In genomic region chr10:101535949-101536348, GRCh38 we compare ENCODE assay signal across 20 cellular contexts. TPM values are rescaled to one million over a fixed set of nuclear protein-coding genes. Genes with fewer than 3 reads are reported as not detected.
DNase-seq lines count a peak whose midpoint lies in the region; ATAC-seq, FAIRE-seq and TF ChIP-seq lines count a peak whose summit lies in the region.
"Had no signal": no experiment of that assay in that cellular context is flagged by ENCODE, and none has a peak within 500 bp of the region (broad histone marks: within the 10 kb centered on the region; RNA-seq: fewer than 3 reads in every experiment).

No MANE protein-coding gene starts in this region.

- H4K20me1 ChIP-seq in MM.1S (ENCODE audit: insufficient read depth, low read length) (no peaks in the 10 kb centered on the region), endothelial cell of umbilical vein (replicated peaks; ENCODE audit: control insufficient read depth, extremely low read depth, insufficient read depth, low read length) (no peaks in the 10 kb centered on the region)

- no peak for TF ChIP-seq POLR2A in endothelial cell of umbilical vein (IDR thresholded peaks at IDR 0.05; ENCODE audit: low read depth, low read length)

- no peak for ATAC-seq in upper lobe of right lung
- ATAC-seq in aorta (ENCODE audit: low FRiP score) = no peak
- ATAC-seq: activated CD4-positive, alpha-beta T cell treated with anti-CD3 and anti-CD28 coated beads for 36 hours; CD8-positive, alpha-beta T cell; gastroesophageal sphincter; stimulated activated memory B cell treated with anti-CD40 and anti-IgM and Interleukin-4, amounts not matched to agents 10 μg/mL and 1 μg/mL and 100 μg/mL, for 72 hours had no signal

- DNase-seq in GM19239 (ENCODE audit: insufficient read length, low spot score) = peak; percentile 42
- DNase-seq in MM.1S = peak; percentile 91
- peak; percentile 72 for DNase-seq in endothelial cell of umbilical vein (ENCODE audit: low read depth, low spot score)
- no peak for DNase-seq in upper lobe of right lung
- no peak for DNase-seq in caudate nucleus (lab: John Stamatoyannopoulos, UW)
- DNase-seq in NCI-H2171 treated with DMSO at 0.1 percent for 48 hours (lab: John Stamatoyannopoulos, UW) = no peak
- DNase-seq in aorta = no peak
- DNase-seq: activated CD4-positive, alpha-beta T cell treated with anti-CD3 and anti-CD28 coated beads for 36 hours; CD8-positive, alpha-beta T cell; DMS79; effector CD4-positive, alpha-beta T cell; natural killer cell; NCI-H1105 treated with DMSO at 0.1 percent for 48 hours; NCI-H2081 treated with DMSO at 0.1 percent for 48 hours had no signal

- peak overlapping the region; percentile 37 for H2AFZ ChIP-seq in MM.1S (ENCODE audit: low read length)
- H2AFZ ChIP-seq in endothelial cell of umbilical vein (ENCODE audit: low read depth, low read length) = no peak overlapping the region
- H2AFZ ChIP-seq: parathyroid adenoma had no signal

- H3K4me3 ChIP-seq in MM.1S (ENCODE audit: low read length) = peak overlapping the region; percentile 28; the same call in 1 of the 2 replicates
- no peak overlapping the region for H3K4me3 ChIP-seq in endothelial cell of umbilical vein (replicated peaks in 1 of 3; ENCODE audit: insufficient read depth in 1 of 3, low read depth in 1 of 3, low read length in 3 of 3)
- no peak overlapping the region for H3K4me3 ChIP-seq in upper lobe of right lung
- H3K4me3 ChIP-seq in aorta (ENCODE audit: low read length in 2 of 2) = no peak overlapping the region
- H3K4me3 ChIP-seq: ascending aorta, esophagus muscularis mucosa, gastroesophageal sphincter had no signal

- no peaks in the 10 kb centered on the region for H3K79me2 ChIP-seq in MM.1S (ENCODE audit: low read length)
- no peaks in the 10 kb centered on the region for H3K79me2 ChIP-seq in endothelial cell of umbilical vein (ENCODE audit: control insufficient read depth, insufficient read depth, low read length)

- intact Hi-C loops in endothelial cell of umbilical vein (cut with micrococcal nuclease) = no loop called here
- intact Hi-C loops in upper lobe of right lung (cut with DNase I) = no loop called here
- intact Hi-C loops in aorta (cut with DNase I) = no loop called here

- H3K9ac ChIP-seq in MM.1S (ENCODE audit: low read length) (peak overlapping the region; percentile 43), endothelial cell of umbilical vein (replicated peaks; ENCODE audit: extremely low read depth, insufficient read depth, low read length) (no peak overlapping the region)
- H3K9ac ChIP-seq: parathyroid adenoma had no signal

- H3K4me1 ChIP-seq in MM.1S (ENCODE audit: low read length) = peaks cover 26% of the 10 kb centered on the region
- H3K4me1 ChIP-seq in endothelial cell of umbilical vein (ENCODE audit: control insufficient read depth, extremely low read depth, insufficient read depth, low read length) = peaks cover 15% of the 10 kb centered on the region
- no peaks in the 10 kb centered on the region for H3K4me1 ChIP-seq in upper lobe of right lung
- H3K4me1 ChIP-seq in aorta (ENCODE audit: control insufficient read depth in 1 of 2, insufficient read depth in 2 of 2, low read length in 2 of 2) = no peaks in the 10 kb centered on the region
- H3K4me1 ChIP-seq: ascending aorta, esophagus muscularis mucosa, gastroesophageal sphincter, parathyroid adenoma had no signal

- H3K36me3 ChIP-seq in MM.1S (replicated peaks; ENCODE audit: insufficient read depth, low read length) (0 out of 2 replicates have a peak, but pooled peaks cover 2% of the 10 kb centered on the region), endothelial cell of umbilical vein (ENCODE audit: control insufficient read depth in 2 of 2, extremely low read depth in 1 of 2, insufficient read depth in 2 of 2, low read length in 2 of 2) (peaks cover 0 to 2% of the 10 kb centered on the region in 2 experiments), upper lobe of right lung (peaks cover 14% of the 10 kb centered on the region), aorta (ENCODE audit: control insufficient read depth in 1 of 2, insufficient read depth in 2 of 2, low read length in 1 of 2) (peaks cover 4 to 12% of the 10 kb centered on the region in 2 donors)

- CTCF ChIA-PET in endothelial cell of umbilical vein (lab: Charles Lee) = interaction anchor here (0.6 to 2.0 kb wide), 16 partner anchors 9 to 248 kb away, joined by 3 to 12 read pairs (median 4); no protein-coding TSS in a partner anchor

- no peaks in the 10 kb centered on the region for H3K9me2 ChIP-seq in MM.1S (replicated peaks; ENCODE audit: insufficient read depth, low read length)

- peak; percentile 73 for FAIRE-seq in GM19239 (lab: Jason Lieb, UNC)
- peak; percentile 86 for FAIRE-seq in endothelial cell of umbilical vein (lab: Jason Lieb, UNC)
- FAIRE-seq: HTR-8/SVneo had no signal

- no peaks in the 10 kb centered on the region for H3K9me3 ChIP-seq in MM.1S (replicated peaks; ENCODE audit: insufficient read depth, low read length)
- H3K9me3 ChIP-seq in endothelial cell of umbilical vein (replicated peaks; ENCODE audit: control insufficient read depth, insufficient read depth, low read length) = no peaks in the 10 kb centered on the region
- no peaks in the 10 kb centered on the region for H3K9me3 ChIP-seq in upper lobe of right lung
- no peaks in the 10 kb centered on the region for H3K9me3 ChIP-seq in aorta (ENCODE audit: control insufficient read depth, low read length)
- H3K9me3 ChIP-seq: ascending aorta, esophagus muscularis mucosa, gastroesophageal sphincter had no signal

- H3K27ac ChIP-seq in MM.1S (ENCODE audit: low read length) (peak overlapping the region; percentile 82), endothelial cell of umbilical vein (ENCODE audit: insufficient read depth, low read depth, low read length) (peak overlapping the region; percentile 5), upper lobe of right lung (peak overlapping the region; percentile 12), caudate nucleus (ENCODE audit: low read depth, low read length) (no peak overlapping the region), aorta (ENCODE audit: low read depth in 1 of 2, low read length in 2 of 2) (no peak overlapping the region)
- H3K27ac ChIP-seq: ascending aorta, esophagus muscularis mucosa, gastroesophageal sphincter, parathyroid adenoma had no signal

- dilution Hi-C loops in endothelial cell of umbilical vein (cut with MboI; ENCODE audit: extremely low pct_ligation_motif_present, low sequenced_read_pairs) = no loop called here

- no peak for TF ChIP-seq CTCF in MM.1S (IDR thresholded peaks at IDR 0.05; ENCODE audit: low read length)
- TF ChIP-seq CTCF in endothelial cell of umbilical vein (IDR thresholded peaks at IDR 0.05; ENCODE audit: extremely low read depth in 1 of 2, insufficient read depth in 1 of 2, low read depth in 1 of 2, low read length in 2 of 2) = no peak
- TF ChIP-seq CTCF in upper lobe of right lung (IDR thresholded peaks at IDR 0.05) = no peak

- WGBS in aorta, 2 donors = 78 to 83% methylated on average over 4 of the region's 4 CpGs

- BruUV-seq in endothelial cell of umbilical vein (replicated peaks; lab: Mats Ljungman, UMichigan) = no TSS peak

- POLR2A ChIA-PET in endothelial cell of umbilical vein (lab: Charles Lee) = no interaction called here

- peaks cover 2% of the 10 kb centered on the region for H3K9me1 ChIP-seq in endothelial cell of umbilical vein (replicated peaks; ENCODE audit: control insufficient read depth, extremely low read depth, insufficient read depth, low read length)

- H3K27me3 ChIP-seq in MM.1S (replicated peaks; ENCODE audit: insufficient read depth, low read length) (no peaks in the 10 kb centered on the region), endothelial cell of umbilical vein (ENCODE audit: control insufficient read depth in 2 of 2, insufficient read depth in 2 of 2, low read length in 2 of 2) (no peaks in the 10 kb centered on the region), upper lobe of right lung (no peaks in the 10 kb centered on the region), aorta (ENCODE audit: control insufficient read depth in 1 of 2, insufficient read depth in 2 of 2, low read length in 1 of 2) (no peaks in the 10 kb centered on the region)
- H3K27me3 ChIP-seq: ascending aorta, esophagus muscularis mucosa, gastroesophageal sphincter had no signal

- H3K4me2 ChIP-seq in MM.1S (ENCODE audit: low read depth, low read length) (peak overlapping the region; percentile 66), endothelial cell of umbilical vein (ENCODE audit: insufficient read depth, low read length) (peak overlapping the region; percentile 58)

- peaks cover 17% of the 10 kb centered on the region for H3F3A ChIP-seq in MM.1S (ENCODE audit: insufficient read depth, low read length)

TF ChIP-seq in endothelial cell of umbilical vein, 7 proteins besides CTCF, POLR2A, EP300 and RAD21:
- TF ChIP-seq GATA2 (IDR thresholded peaks at IDR 0.05; ENCODE audit: insufficient read depth, insufficient read length, low read depth, low read length) = peak; percentile 47
- TF ChIP-seq JUN (IDR thresholded peaks at IDR 0.05; ENCODE audit: borderline replicate concordance, insufficient read depth, insufficient read length, low read depth) = no peak
TF ChIP-seq in endothelial cell of umbilical vein: peak in this region for 1.

RNA-seq across cellular contexts. Expression of gene POLL, which starts 52.1 kb away (rescaled TPM):
- 27.4 and 34.3 TPM in 2 replicates for total RNA-seq in endothelial cell of umbilical vein
- 42.3 and 51.0 TPM in 2 replicates for polyA plus RNA-seq in endothelial cell of umbilical vein
- 24.3 and 29.3 TPM in 2 replicates for polyA plus RNA-seq in endothelial cell of umbilical vein (2011; cell fraction: cytosol; rRNA removed)
- 63.0 and 70.0 TPM in 2 replicates for polyA plus RNA-seq in endothelial cell of umbilical vein (2011; cell fraction: nucleus; rRNA removed)
- polyA plus RNA-seq in endothelial cell of umbilical vein (2012) = 19.2 and 27.7 TPM in 2 replicates
- polyA minus RNA-seq in endothelial cell of umbilical vein = 30.6 and 39.0 TPM in 2 replicates
- polyA minus RNA-seq in endothelial cell of umbilical vein (2011; cell fraction: cytosol; rRNA and poly(A)+ RNA removed) = 12.9 TPM
- 21.3 and 25.2 TPM in 2 replicates for polyA minus RNA-seq in endothelial cell of umbilical vein (2011; cell fraction: nucleus; rRNA and poly(A)+ RNA removed)
- 30.4 TPM for total RNA-seq in upper lobe of right lung
- 10 to 100 TPM; 16.9 to 31.5 TPM for total RNA-seq in aorta
- polyA plus RNA-seq in aorta = 10 to 100 TPM; 13.3 to 53.8 TPM

RNA-seq across cellular contexts. Expression of gene DPCD, which starts 52.2 kb away (rescaled TPM):
- total RNA-seq in endothelial cell of umbilical vein = 21.3 and 25.3 TPM in 2 replicates
- polyA plus RNA-seq in endothelial cell of umbilical vein = 33.0 and 39.3 TPM in 2 replicates
- polyA plus RNA-seq in endothelial cell of umbilical vein (2011; cell fraction: cytosol; rRNA removed) = 46.9 and 61.5 TPM in 2 replicates
- polyA plus RNA-seq in endothelial cell of umbilical vein (2011; cell fraction: nucleus; rRNA removed) = 23.4 and 28.8 TPM in 2 replicates
- 44.8 and 52.7 TPM in 2 replicates for polyA plus RNA-seq in endothelial cell of umbilical vein (2012)
- 11.3 and 19.5 TPM in 2 replicates for polyA minus RNA-seq in endothelial cell of umbilical vein
- 9.9 TPM for polyA minus RNA-seq in endothelial cell of umbilical vein (2011; cell fraction: cytosol; rRNA and poly(A)+ RNA removed)
- polyA minus RNA-seq in endothelial cell of umbilical vein (2011; cell fraction: nucleus; rRNA and poly(A)+ RNA removed) = 3.7 and 4.9 TPM in 2 replicates
- 7.2 TPM for total RNA-seq in upper lobe of right lung
- total RNA-seq in aorta = 1 to 10 TPM; 5.5 to 9.8 TPM
- 10 to 100 TPM; 11.9 to 27.6 TPM for polyA plus RNA-seq in aorta

Comparison
In these comparisons a context has a peak if more than half of its experiments do, and no peak if none do; other contexts are left out.
1. DNase-seq: peak in GM19239 (single experiment), MM.1S (single experiment) and endothelial cell of umbilical vein (single experiment); none in upper lobe of right lung (single experiment), caudate nucleus (0 of 61), NCI-H2171 treated with DMSO at 0.1 percent for 48 hours (single experiment) and aorta (0 of 2).
2. H3K27ac ChIP-seq: peak in MM.1S (single experiment), endothelial cell of umbilical vein (single experiment) and upper lobe of right lung (single experiment); none in caudate nucleus (single experiment) and aorta (0 of 2).